25 cellular contexts compared by ENCODE assay signal in the genomic region with DNA sequence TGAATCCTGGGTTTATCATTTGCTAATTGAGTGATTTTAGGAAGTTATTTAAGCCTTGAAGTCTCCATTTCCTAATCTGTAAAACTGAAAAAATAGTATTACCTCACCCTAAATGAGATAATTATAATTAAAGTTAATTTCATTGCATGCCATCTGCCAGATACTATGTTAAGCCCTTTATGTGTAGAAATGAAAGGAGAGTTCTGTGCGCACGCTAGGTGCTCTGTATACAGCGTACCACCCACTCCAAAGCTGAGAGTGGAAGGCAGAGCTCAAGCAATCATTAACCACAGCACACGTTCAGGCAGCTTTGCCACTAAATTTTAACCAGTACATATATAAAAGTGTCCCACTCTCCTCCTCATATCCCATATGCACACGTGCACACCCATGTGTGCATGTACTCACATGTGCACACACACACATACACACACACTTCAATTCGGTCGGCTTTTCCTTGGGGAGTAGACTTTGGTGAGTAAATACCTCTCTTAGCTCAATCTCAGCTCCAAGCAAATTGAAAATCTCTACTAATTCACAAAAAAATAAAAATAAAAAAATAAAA.
DNase-seq lines count a peak whose midpoint lies in the region; ATAC-seq, FAIRE-seq and TF ChIP-seq lines count a peak whose summit lies in the region.
"Had no signal": no experiment of that assay in that cellular context is flagged by ENCODE, and none has a peak within 500 bp of the region (broad histone marks: within the 10 kb centered on the region; RNA-seq: fewer than 3 reads in every experiment).

No MANE protein-coding gene starts in this region.

- no TSS peak for BruUV-seq in HepG2 (replicated peaks; lab: Mats Ljungman, UMichigan)

- TF ChIP-seq RAD21 in HepG2 (CRISPR knock-in tag; IDR thresholded peaks at IDR 0.05), result no peak

- no peak for FAIRE-seq in HepG2 (lab: Jason Lieb, UNC)
- FAIRE-seq: K562 had no signal

- H3K4me3 ChIP-seq in HepG2 (replicated peaks in 1 of 3; ENCODE audit: insufficient read depth in 1 of 3, low read depth in 2 of 3, low read length in 3 of 3) (no peak overlapping the region), right lobe of liver (no peak overlapping the region), esophagus muscularis mucosa (no peak overlapping the region), transverse colon (no peak overlapping the region)
- H3K4me3 ChIP-seq: K562, PC-9, SJCRH30 had no signal

- no peak overlapping the region for H2AFZ ChIP-seq in HepG2 (ENCODE audit: low read length)
- H2AFZ ChIP-seq: PC-9 had no signal

- H3K36me3 ChIP-seq in HepG2 (replicated peaks in 1 of 2; ENCODE audit: control insufficient read depth in 1 of 2, insufficient read depth in 2 of 2, low read length in 2 of 2) (no peaks in the 10 kb centered on the region), right lobe of liver (no peaks in the 10 kb centered on the region), esophagus muscularis mucosa (no peaks in the 10 kb centered on the region), transverse colon (no peaks in the 10 kb centered on the region)
- H3K36me3 ChIP-seq: BE2C, SJCRH30 had no signal

- peaks cover 0 to 14% of the 10 kb centered on the region in 2 experiments; a peak in 3 of 5 replicates for H3K27me3 ChIP-seq in HepG2 (ENCODE audit: control insufficient read depth in 1 of 2, insufficient read depth in 2 of 2, low read length in 2 of 2)
- no peaks in the 10 kb centered on the region for H3K27me3 ChIP-seq in right lobe of liver
- no peaks in the 10 kb centered on the region for H3K27me3 ChIP-seq in esophagus muscularis mucosa
- no peaks in the 10 kb centered on the region for H3K27me3 ChIP-seq in transverse colon
- H3K27me3 ChIP-seq: BE2C, SJCRH30 had no signal

- H3K4me1 ChIP-seq in HepG2 (ENCODE audit: insufficient read depth, low read length) (no peaks in the 10 kb centered on the region), right lobe of liver (no peaks in the 10 kb centered on the region), esophagus muscularis mucosa (no peaks in the 10 kb centered on the region), transverse colon (no peaks in the 10 kb centered on the region)
- H3K4me1 ChIP-seq: BE2C, SJCRH30 had no signal

- POLR2A ChIA-PET in HepG2 (lab: Yijun Ruan, JAX), result no interaction called here

- DNase-seq in HepG2 (ENCODE audit: low spot score) (no peak), right lobe of liver (no peak), esophagus muscularis mucosa (ENCODE audit: extremely low spot score) (peak; percentile 29), substantia nigra (lab: John Stamatoyannopoulos, UW) (no peak), SKM-1 treated with dmso at 0.1 percent for 144 hours (lab: John Stamatoyannopoulos, UW; ENCODE audit: unreplicated experiment) (no peak), transverse colon (no peak)
- DNase-seq in central memory CD4-positive, alpha-beta T cell, result no peak
- DNase-seq: BE2C; CD8-positive, alpha-beta memory T cell; DMS153; DND-41; Kasumi-1; NCI-H1092 treated with DMSO at 0.1 percent for 48 hours; NCI-H1436; NCI-H187; NCI-H2081 treated with DMSO at 0.1 percent for 48 hours; NCI-H2171; NCI-H226; NCI-H510A treated with DMSO at 0.1 percent for 48 hours; NCI-H748 treated with DMSO at 0.1 percent for 48 hours; PC-9; SJCRH30 had no signal

- no peak overlapping the region for H3K27ac ChIP-seq in HepG2 (ENCODE audit: extremely low read length, insufficient read depth, low read length)
- H3K27ac ChIP-seq in right lobe of liver, result no peak overlapping the region
- no peak overlapping the region for H3K27ac ChIP-seq in esophagus muscularis mucosa (replicated peaks in 1 of 4)
- H3K27ac ChIP-seq in substantia nigra (ENCODE audit: low read depth, low read length, poor library complexity, severe bottlenecking), result peak overlapping the region; percentile 97
- no peak overlapping the region for H3K27ac ChIP-seq in transverse colon
- H3K27ac ChIP-seq: 22Rv1, PC-9, SJCRH30 had no signal

- no peak for ATAC-seq in HepG2
- ATAC-seq in right lobe of liver, result no peak
- ATAC-seq: K562, Right ventricle myocardium inferior had no signal

- intact Hi-C loops in HepG2 (cut with micrococcal nuclease; ENCODE audit: unreplicated experiment), result no loop called here
- intact Hi-C loops in right lobe of liver (cut with DNase I), result no loop called here
- intact Hi-C loops in esophagus muscularis mucosa (cut with DNase I), result no loop called here
- intact Hi-C loops in transverse colon (cut with DNase I; ENCODE audit: low total_unique reads), result no loop called here

- no peaks in the 10 kb centered on the region for H4K20me1 ChIP-seq in HepG2 (ENCODE audit: insufficient read depth, low read length)

- CTCF ChIA-PET in HepG2 (lab: Yijun Ruan, JAX; ENCODE audit: low intra/inter-chr PET ratio, low total read pairs), result no interaction called here

- TF ChIP-seq POLR2A in HepG2 (IDR thresholded peaks at IDR 0.05; ENCODE audit: insufficient read depth in 1 of 2, low read depth in 2 of 2, low read length in 2 of 2), result no peak
- no peak for TF ChIP-seq POLR2A in right lobe of liver (IDR thresholded peaks at IDR 0.05)
- no peak for TF ChIP-seq POLR2A in esophagus muscularis mucosa (IDR thresholded peaks at IDR 0.05; ENCODE audit: low read depth)
- no peak for TF ChIP-seq POLR2A in transverse colon (IDR thresholded peaks at IDR 0.05)

- TF ChIP-seq CTCF in HepG2 (CRISPR knock-in tag; IDR thresholded peaks at IDR 0.05), result no peak
- TF ChIP-seq CTCF in right lobe of liver (IDR thresholded peaks at IDR 0.05), result no peak
- TF ChIP-seq CTCF in esophagus muscularis mucosa (IDR thresholded peaks at IDR 0.05), result no peak
- TF ChIP-seq CTCF in transverse colon (IDR thresholded peaks at IDR 0.05), result no peak

- H3K79me2 ChIP-seq in HepG2 (ENCODE audit: insufficient read depth, low read length), result no peaks in the 10 kb centered on the region

- WGBS in HepG2 (ENCODE audit: low lambda C conversion rate), result 18% methylated on average over 7 of the region's 7 CpGs
- 38% methylated on average over 6 of the region's 7 CpGs for whole genome bisulfite sequencing in right lobe of liver (ENCODE audit: insufficient coverage, low coverage, low lambda C conversion rate, missing lambda C conversion rate)
- 85% methylated on average over 7 of the region's 7 CpGs for WGBS in esophagus muscularis mucosa
- 64 to 77% methylated on average over 4 to 7 of the region's 7 CpGs for WGBS in transverse colon (ENCODE audit: low coverage in 1 of 2), 2 donors

- no peak overlapping the region for H3K9ac ChIP-seq in HepG2 (ENCODE audit: insufficient read depth, low read depth, low read length)

- H3K4me2 ChIP-seq in HepG2 (ENCODE audit: low read depth, low read length), result no peak overlapping the region
- H3K4me2 ChIP-seq: PC-9 had no signal

- no peaks in the 10 kb centered on the region for H3K9me3 ChIP-seq in HepG2 (ENCODE audit: low read length)
- H3K9me3 ChIP-seq in right lobe of liver, result no peaks in the 10 kb centered on the region
- no peaks in the 10 kb centered on the region for H3K9me3 ChIP-seq in esophagus muscularis mucosa
- H3K9me3 ChIP-seq in transverse colon, result no peaks in the 10 kb centered on the region
- H3K9me3 ChIP-seq: SJCRH30 had no signal

- in situ Hi-C loops in HepG2 (cut with HindIII; ENCODE audit: extremely low pct_ligation_motif_present, low pct_unique_long_range_greater_than_20kb) (no loop called here), transverse colon (cut with MboI; ENCODE audit: low pct_ligation_motif_present in 1 of 4, low pct_unique_long_range_greater_than_20kb in 1 of 4, low sequenced_read_pairs in 3 of 4) (no loop called here)

- TF ChIP-seq EP300 in HepG2 (IDR thresholded peaks at IDR 0.05; ENCODE audit: low read depth in 2 of 2, low read length in 2 of 2) (no peak), HepG2 (CRISPR knock-in tag; IDR thresholded peaks at IDR 0.05; ENCODE audit: borderline replicate concordance) (no peak), esophagus muscularis mucosa (IDR thresholded peaks at IDR 0.05) (no peak), transverse colon (IDR thresholded peaks at IDR 0.05; ENCODE audit: low read depth) (no peak)

TF ChIP-seq in HepG2, 621 proteins besides CTCF, POLR2A, EP300 and RAD21:
- TF ChIP-seq, protein P1, sequence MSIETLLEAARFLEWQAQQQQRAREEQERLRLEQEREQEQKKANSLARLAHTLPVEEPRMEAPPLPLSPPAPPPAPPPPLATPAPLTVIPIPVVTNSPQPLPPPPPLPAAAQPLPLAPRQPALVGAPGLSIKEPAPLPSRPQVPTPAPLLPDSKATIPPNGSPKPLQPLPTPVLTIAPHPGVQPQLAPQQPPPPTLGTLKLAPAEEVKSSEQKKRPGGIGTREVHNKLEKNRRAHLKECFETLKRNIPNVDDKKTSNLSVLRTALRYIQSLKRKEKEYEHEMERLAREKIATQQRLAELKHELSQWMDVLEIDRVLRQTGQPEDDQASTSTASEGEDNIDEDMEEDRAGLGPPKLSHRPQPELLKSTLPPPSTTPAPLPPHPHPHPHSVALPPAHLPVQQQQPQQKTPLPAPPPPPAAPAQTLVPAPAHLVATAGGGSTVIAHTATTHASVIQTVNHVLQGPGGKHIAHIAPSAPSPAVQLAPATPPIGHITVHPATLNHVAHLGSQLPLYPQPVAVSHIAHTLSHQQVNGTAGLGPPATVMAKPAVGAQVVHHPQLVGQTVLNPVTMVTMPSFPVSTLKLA (IDR thresholded peaks at IDR 0.05), result peak; percentile 87
- TF ChIP-seq SALL1 (CRISPR knock-in tag; IDR thresholded peaks at IDR 0.05), result no peak
- no peak for TF ChIP-seq STAG1 (CRISPR knock-in tag; IDR thresholded peaks at IDR 0.05)
- no peak for TF ChIP-seq ZNF263 (CRISPR knock-in tag; IDR thresholded peaks at IDR 0.05)
